Comparison of ENCODE assay signal across 1 cellular context in the genomic region with DNA sequence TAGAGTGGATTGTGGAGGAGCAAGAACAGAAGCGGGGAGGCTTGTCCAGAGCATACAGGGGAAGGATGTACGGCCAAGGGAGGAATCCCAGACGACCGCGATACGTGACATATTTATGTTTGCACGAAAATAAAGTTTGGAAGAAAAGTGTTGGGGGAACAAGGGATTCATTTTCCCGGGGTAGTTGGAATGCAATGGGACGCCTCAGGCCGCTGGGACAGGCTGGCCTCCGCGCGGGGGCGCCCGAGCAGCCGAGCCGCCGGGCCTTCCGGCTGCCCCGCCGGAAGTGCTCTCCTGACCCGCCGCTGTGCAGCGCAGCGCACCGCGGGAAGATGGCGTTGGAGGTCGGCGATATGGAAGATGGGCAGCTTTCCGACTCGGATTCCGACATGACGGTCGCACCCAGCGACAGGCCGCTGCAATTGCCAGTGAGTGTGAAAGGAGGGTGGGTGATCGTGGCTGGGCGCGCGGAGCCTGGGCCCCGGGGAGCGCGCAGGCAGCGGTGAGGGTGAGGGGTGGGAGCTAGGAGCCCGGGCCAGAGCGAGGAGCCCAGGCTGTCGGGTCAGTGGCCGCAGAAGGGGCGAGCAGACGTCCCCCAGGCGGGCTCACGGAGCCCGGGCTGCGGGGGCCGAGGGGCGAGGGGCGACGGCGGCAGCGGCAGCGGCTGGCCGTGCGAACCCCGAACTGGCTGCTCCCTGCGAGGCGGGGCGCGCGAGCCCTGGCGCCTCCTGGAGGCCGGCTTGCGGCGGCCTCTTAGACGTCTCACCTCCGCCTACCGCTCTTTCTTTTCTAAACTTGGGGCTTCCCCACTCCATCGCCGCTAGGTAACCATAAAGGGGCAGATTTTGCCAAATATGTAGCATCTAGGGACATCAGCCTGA.
TF ChIP-seq lines count a peak whose summit lies in the region.

Gene PHAX (plus strand): TSS at position 317 of the 881 bp plus-strand sequence. CDS start 16 bp downstream, at position 333.

TF ChIP-seq in K562, 482 proteins besides CTCF, POLR2A, EP300 and RAD21 (continued from another document and continues in another):
- TF ChIP-seq GTF2B (IDR thresholded peaks at IDR 0.05; ENCODE audit: extremely low read depth, insufficient read length) (no peak), NR1H2 (CRISPR knock-in tag; IDR thresholded peaks at IDR 0.05) (0 out of 2 replicates have a peak, but pooled peaks have one; percentile 69), PML (IDR thresholded peaks at IDR 0.05; ENCODE audit: low read length) (peak; percentile 80), KDM4B (IDR thresholded peaks at IDR 0.05; ENCODE audit: borderline replicate concordance in 2 of 2, low read depth in 1 of 2) (peak in 1 of 2 experiments; percentile 71; a peak in 1 of 4 replicates), HSF4 (CRISPR knock-in tag; IDR thresholded peaks at IDR 0.05; ENCODE audit: borderline replicate concordance) (no peak), CREB3L1 (IDR thresholded peaks at IDR 0.05; ENCODE audit: borderline replicate concordance, low read depth) (peak; percentile 30; the same call in 1 of the 2 replicates), STAT5B (CRISPR knock-in tag; IDR thresholded peaks at IDR 0.05) (no peak), TRIM24 (IDR thresholded peaks at IDR 0.05) (peak in 1 of 2 experiments; percentile 39; a peak in 1 of 4 replicates), SRF (CRISPR knock-in tag; IDR thresholded peaks at IDR 0.05) (peak in 1 of 2 experiments; percentile 32; a peak in 1 of 4 replicates), HNRNPLL (IDR thresholded peaks at IDR 0.05; ENCODE audit: low read depth, low read length, poor library complexity, severe bottlenecking) (peak; percentile 80), CCNT2 (IDR thresholded peaks at IDR 0.05; ENCODE audit: borderline replicate concordance, extremely low read depth, insufficient read length, low read depth, low read length) (peak; percentile 52), EGR1 (conservative IDR thresholded peaks at IDR 0.05) (0 out of 2 replicates have a peak, but pooled peaks have one; percentile 11), ZNF511 (CRISPR knock-in tag; IDR thresholded peaks at IDR 0.05) (0 out of 2 replicates have a peak, but pooled peaks have one; percentile 30), CEBPB (tag; IDR thresholded peaks at IDR 0.05) (no peak), NR2C2 (CRISPR knock-in tag; IDR thresholded peaks at IDR 0.05) (peak; percentile 94), NR2C2 (tag; IDR thresholded peaks at IDR 0.05) (peak; percentile 99), ATF7 (IDR thresholded peaks at IDR 0.05) (peak; percentile 60; the same call in 1 of the 2 replicates), ZBTB12 (CRISPR knock-in tag; IDR thresholded peaks at IDR 0.05) (0 out of 2 replicates have a peak, but pooled peaks have one; percentile 23), ATF2 (CRISPR knock-in tag; IDR thresholded peaks at IDR 0.05) (no peak), ZBTB40 (IDR thresholded peaks at IDR 0.05) (peak; percentile 96), ZBTB40 (CRISPR knock-in tag; IDR thresholded peaks at IDR 0.05) (no peak), HCFC1 (IDR thresholded peaks at IDR 0.05; ENCODE audit: low read depth, low read length) (peak; percentile 82), ZNF316 (IDR thresholded peaks at IDR 0.05) (0 out of 2 replicates have a peak, but pooled peaks have one; percentile 4), TCF15 (CRISPR knock-in tag; IDR thresholded peaks at IDR 0.05) (no peak), ZKSCAN1 (IDR thresholded peaks at IDR 0.05; ENCODE audit: low read depth, low read length) (0 out of 2 replicates have a peak, but pooled peaks have one; percentile 10), ZC3H11A (IDR thresholded peaks at IDR 0.05; ENCODE audit: low read depth, low read length) (peak; percentile 47; the same call in 1 of the 2 replicates), TCF3 (CRISPR knock-in tag; IDR thresholded peaks at IDR 0.05) (peak; percentile 21; the same call in 1 of the 2 replicates), ATF6 (CRISPR knock-in tag; IDR thresholded peaks at IDR 0.05) (peak; percentile 77; the same call in 1 of the 2 replicates), SMARCE1 (IDR thresholded peaks at IDR 0.05) (no peak), MAZ (CRISPR knock-in tag; conservative IDR thresholded peaks at IDR 0.05 in 1 of 2, IDR thresholded peaks at IDR 0.05 in 1 of 2) (peak; percentile 76 to 81), IFI16 (CRISPR knock-in tag; IDR thresholded peaks at IDR 0.05) (no peak)
- TF ChIP-seq, protein P1, sequence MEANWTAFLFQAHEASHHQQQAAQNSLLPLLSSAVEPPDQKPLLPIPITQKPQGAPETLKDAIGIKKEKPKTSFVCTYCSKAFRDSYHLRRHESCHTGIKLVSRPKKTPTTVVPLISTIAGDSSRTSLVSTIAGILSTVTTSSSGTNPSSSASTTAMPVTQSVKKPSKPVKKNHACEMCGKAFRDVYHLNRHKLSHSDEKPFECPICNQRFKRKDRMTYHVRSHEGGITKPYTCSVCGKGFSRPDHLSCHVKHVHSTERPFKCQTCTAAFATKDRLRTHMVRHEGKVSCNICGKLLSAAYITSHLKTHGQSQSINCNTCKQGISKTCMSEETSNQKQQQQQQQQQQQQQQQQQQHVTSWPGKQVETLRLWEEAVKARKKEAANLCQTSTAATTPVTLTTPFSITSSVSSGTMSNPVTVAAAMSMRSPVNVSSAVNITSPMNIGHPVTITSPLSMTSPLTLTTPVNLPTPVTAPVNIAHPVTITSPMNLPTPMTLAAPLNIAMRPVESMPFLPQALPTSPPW (CRISPR knock-in tag; IDR thresholded peaks at IDR 0.05), result peak; percentile 18; the same call in 1 of the 2 replicates
